In the genomic region with DNA sequence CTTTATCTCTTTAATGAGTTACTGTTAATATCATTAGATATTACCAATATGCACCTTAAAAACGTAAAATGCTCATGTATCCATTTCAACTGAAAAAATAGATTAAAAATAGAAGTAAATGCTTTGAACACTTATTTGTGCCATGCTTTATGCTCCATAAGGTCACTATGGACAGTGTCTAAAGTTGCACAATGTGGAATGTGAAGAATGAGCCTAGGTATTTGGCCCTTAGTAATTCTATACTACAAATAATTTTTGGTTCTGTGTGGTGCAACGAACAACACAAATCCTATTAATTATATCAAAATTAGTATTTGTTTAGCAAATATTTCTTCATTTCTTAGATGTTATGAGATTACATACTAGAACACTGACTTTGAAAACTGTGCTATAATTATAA, we compare ENCODE assay signal across 7 cellular contexts.
"Had no signal": no experiment of that assay in that cellular context is flagged by ENCODE, and none has a peak within 500 bp of the region (broad histone marks: within the 10 kb centered on the region; RNA-seq: fewer than 3 reads in every experiment).

No MANE protein-coding gene starts in this region.

- H3K9ac ChIP-seq: GM23248 had no signal

- H3K27ac ChIP-seq: GM23248, HL-60 had no signal

- H2AFZ ChIP-seq: GM23248 had no signal

- H3K4me3 ChIP-seq: GM23248, K562 had no signal

- DNase-seq: GM23248, H9, HCEC 1CT, KG1 had no signal

- ATAC-seq: HepG2, K562 had no signal
